ENCODE assay signal across 8 cellular contexts in genomic region chr4:37891221-37892159, GRCh38. TPM values are rescaled to one million over a fixed set of nuclear protein-coding genes. Genes with fewer than 3 reads are reported as not detected.
DNase-seq lines count a peak whose midpoint lies in the region; ATAC-seq, FAIRE-seq and TF ChIP-seq lines count a peak whose summit lies in the region.

No MANE protein-coding gene starts in this region.

- no peak for FAIRE-seq in H54 (lab: Jason Lieb, UNC)

- CTCF ChIA-PET in activated CD8-positive, alpha-beta memory T cell treated with anti-CD3 and anti-CD28 coated beads, Interleukin-2, amount 10 ng/mL, durations not matched to agents 7 days and 5 days (lab: Charles Lee) = interaction anchor here (1.0 to 2.3 kb wide), 5 partner anchors 25 to 90 kb away, joined by 3 to 11 read pairs (median 4); partner anchors contain the start of gene PGM2

- H3K9me3 Mint-ChIP-seq in activated CD8-positive, alpha-beta memory T cell treated with anti-CD3 and anti-CD28 coated beads, Interleukin-2, amount 10 ng/mL, durations not matched to agents 7 days and 5 days (ENCODE audit: low read depth) = no peaks in the 10 kb centered on the region
- H3K9me3 Mint-ChIP-seq in nephron = no peaks in the 10 kb centered on the region
- H3K9me3 Mint-ChIP-seq in stimulated activated naive CD8-positive, alpha-beta T cell treated with anti-CD3 and anti-CD28 coated beads, Interleukin-15, amount 100 ng/mL, for 72 hours = no peaks in the 10 kb centered on the region

- peak overlapping the region; percentile 91 for H3K27ac Mint-ChIP-seq in activated CD8-positive, alpha-beta memory T cell treated with anti-CD3 and anti-CD28 coated beads, Interleukin-2, amount 10 ng/mL, durations not matched to agents 7 days and 5 days
- H3K27ac Mint-ChIP-seq in nephron = peak overlapping the region in 2 of 3 experiments; percentile 62 to 73
- peak overlapping the region; percentile 94 to 97 for H3K27ac Mint-ChIP-seq in stimulated activated naive CD8-positive, alpha-beta T cell treated with anti-CD3 and anti-CD28 coated beads, Interleukin-15, amount 100 ng/mL, for 72 hours

- ATAC-seq in GM18499 (IDR thresholded peaks at IDR 0.05; ENCODE audit: insufficient read depth, unreplicated experiment) = peak; percentile 62
- ATAC-seq in activated CD8-positive, alpha-beta memory T cell treated with anti-CD3 and anti-CD28 coated beads, Interleukin-2, amount 10 ng/mL, durations not matched to agents 7 days and 5 days = peak; percentile 73
- ATAC-seq in esophagus mucosa = peak; percentile 52
- peak; percentile 81 for ATAC-seq in stimulated activated naive CD8-positive, alpha-beta T cell treated with anti-CD3 and anti-CD28 coated beads, Interleukin-15, amount 100 ng/mL, for 72 hours

- TF ChIP-seq CTCF in HFF-Myc (IDR thresholded peaks at IDR 0.05; ENCODE audit: low read depth, low read length, missing control alignments) = no peak
- TF ChIP-seq CTCF in NB4 (IDR thresholded peaks at IDR 0.05; ENCODE audit: low read depth, low read length) = peak; percentile 14
- TF ChIP-seq CTCF in nephron (IDR thresholded peaks at IDR 0.05; ENCODE audit: unreplicated experiment in 3 of 3) = no peak

- H3K4me3 ChIP-seq in HFF-Myc (replicated peaks; ENCODE audit: low read depth, low read length) = peak overlapping the region; percentile 52
- peak overlapping the region; percentile 68 for H3K4me3 ChIP-seq in NB4 (ENCODE audit: low read depth, low read length)

- H3K4me1 Mint-ChIP-seq in activated CD8-positive, alpha-beta memory T cell treated with anti-CD3 and anti-CD28 coated beads, Interleukin-2, amount 10 ng/mL, durations not matched to agents 7 days and 5 days = peaks cover 31% of the 10 kb centered on the region
- H3K4me1 Mint-ChIP-seq in nephron = peaks cover 4% of the 10 kb centered on the region
- H3K4me1 Mint-ChIP-seq in stimulated activated naive CD8-positive, alpha-beta T cell treated with anti-CD3 and anti-CD28 coated beads, Interleukin-15, amount 100 ng/mL, for 72 hours = peaks cover 51% of the 10 kb centered on the region

- peaks cover 16% of the 10 kb centered on the region for H3K36me3 Mint-ChIP-seq in activated CD8-positive, alpha-beta memory T cell treated with anti-CD3 and anti-CD28 coated beads, Interleukin-2, amount 10 ng/mL, durations not matched to agents 7 days and 5 days
- no peaks in the 10 kb centered on the region for H3K36me3 Mint-ChIP-seq in nephron (ENCODE audit: low read depth)

- TF ChIP-seq POLR2A in NB4 (IDR thresholded peaks at IDR 0.05; ENCODE audit: extremely low read depth, insufficient read length) (no peak), H54 (IDR thresholded peaks at IDR 0.05; ENCODE audit: low read depth, low read length) (no peak)

- peak overlapping the region; percentile 87 for H3K4me3 Mint-ChIP-seq in activated CD8-positive, alpha-beta memory T cell treated with anti-CD3 and anti-CD28 coated beads, Interleukin-2, amount 10 ng/mL, durations not matched to agents 7 days and 5 days
- peak overlapping the region; percentile 87 to 93 (median 92) for H3K4me3 Mint-ChIP-seq in nephron
- H3K4me3 Mint-ChIP-seq in stimulated activated naive CD8-positive, alpha-beta T cell treated with anti-CD3 and anti-CD28 coated beads, Interleukin-15, amount 100 ng/mL, for 72 hours = peak overlapping the region; percentile 84 to 86

- DNase-seq in HFF-Myc (ENCODE audit: extremely low read depth, low read depth) (no peak), NB4 (ENCODE audit: low read depth) (peak; percentile 72), H54 (ENCODE audit: insufficient read length, low spot score) (no peak)
- DNase-seq in activated CD8-positive, alpha-beta memory T cell treated with anti-CD3 and anti-CD28 coated beads, Interleukin-2, amount 10 ng/mL, durations not matched to agents 7 days and 5 days = peak; percentile 86
- peak; percentile 76 to 82 for DNase-seq in stimulated activated naive CD8-positive, alpha-beta T cell treated with anti-CD3 and anti-CD28 coated beads, Interleukin-15, amount 100 ng/mL, for 72 hours

- peaks cover 6% of the 10 kb centered on the region for H3K27me3 Mint-ChIP-seq in activated CD8-positive, alpha-beta memory T cell treated with anti-CD3 and anti-CD28 coated beads, Interleukin-2, amount 10 ng/mL, durations not matched to agents 7 days and 5 days
- H3K27me3 Mint-ChIP-seq in nephron (ENCODE audit: low read depth) = peaks cover 85% of the 10 kb centered on the region
- H3K27me3 Mint-ChIP-seq in stimulated activated naive CD8-positive, alpha-beta T cell treated with anti-CD3 and anti-CD28 coated beads, Interleukin-15, amount 100 ng/mL, for 72 hours = peaks cover 10% of the 10 kb centered on the region

RNA-seq across cellular contexts. Expression of gene TBC1D1, which starts 0.6 kb away (rescaled TPM):
- 10 to 100 TPM; 62.9 to 72.2 TPM for total RNA-seq in activated CD8-positive, alpha-beta memory T cell treated with anti-CD3 and anti-CD28 coated beads, Interleukin-2, amount 10 ng/mL, durations not matched to agents 7 days and 5 days
- total RNA-seq in esophagus mucosa = 11.4 TPM

Comparison
In these comparisons a context has a peak if more than half of its experiments do, and no peak if none do; other contexts are left out.
1. DNase-seq: peak in NB4 (single experiment), activated CD8-positive, alpha-beta memory T cell treated with anti-CD3 and anti-CD28 coated beads, Interleukin-2, amount 10 ng/mL, durations not matched to agents 7 days and 5 days (single experiment) and stimulated activated naive CD8-positive, alpha-beta T cell treated with anti-CD3 and anti-CD28 coated beads, Interleukin-15, amount 100 ng/mL, for 72 hours (2 of 2); none in HFF-Myc (single experiment) and H54 (single experiment).
2. Peak in every context shown above with its lines, with median percentiles within 50 percentile points of each other: ATAC-seq, H3K27ac Mint-ChIP-seq and H3K4me3 Mint-ChIP-seq.